In the genomic region with DNA sequence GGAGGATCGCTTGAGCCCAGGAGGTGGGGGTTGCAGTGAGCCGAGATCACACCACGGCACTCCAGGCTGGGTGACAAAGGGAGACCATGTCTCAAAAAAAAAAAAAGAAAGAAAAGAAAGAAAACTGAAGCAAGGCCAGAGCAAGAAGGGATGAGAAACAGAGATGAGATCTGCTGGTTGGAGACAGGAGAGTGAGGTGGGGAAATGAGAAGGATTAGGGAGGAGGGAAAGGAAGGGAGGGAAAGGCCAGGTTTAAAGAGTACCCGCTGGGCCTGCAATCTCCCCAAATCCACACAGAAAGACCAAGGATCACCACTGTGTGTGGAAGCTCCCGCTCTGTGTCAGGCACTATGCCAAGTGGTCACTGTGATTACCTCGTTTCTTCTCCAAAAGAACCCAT, we compare ENCODE assay signal across 23 cellular contexts. TPM values are rescaled to one million over a fixed set of nuclear protein-coding genes. Genes with fewer than 3 reads are reported as not detected.
"Had no signal": no experiment of that assay in that cellular context is flagged by ENCODE, and none has a peak within 500 bp of the region (broad histone marks: within the 10 kb centered on the region; RNA-seq: fewer than 3 reads in every experiment).

No MANE protein-coding gene starts in this region.

- ATAC-seq: foreskin keratinocyte; left ventricle myocardium superior; lower lobe of right lung; natural killer cell treated with Interleukin-12 subunit alpha and Interleukin-12 subunit beta and Interleukin-15 and Interleukin-18, amount 100 ng/mL, for 72 hours; stimulated activated effector memory CD8-positive, alpha-beta T cell treated with anti-CD3 and anti-CD28 coated beads, Interleukin-12 subunit alpha, Interleukin-12 subunit beta, amount 100 ng/mL, for 72 hours had no signal

- H3K27ac ChIP-seq: colonic mucosa, foreskin keratinocyte, lower lobe of right lung, neural progenitor cell, prostate gland, right atrium auricular region, sigmoid colon, stomach, thyroid gland had no signal

- H3K36me3 ChIP-seq: colonic mucosa, lower lobe of right lung, neural progenitor cell, prostate gland, right atrium auricular region, sigmoid colon, thyroid gland had no signal

- H3K9me3 ChIP-seq: colonic mucosa, lower lobe of right lung, prostate gland, right atrium auricular region, sigmoid colon, stomach, thyroid gland had no signal

- FAIRE-seq: endometrium had no signal

- H3K4me1 Mint-ChIP-seq: immature natural killer cell; neural progenitor cell; stimulated activated effector memory CD8-positive, alpha-beta T cell treated with anti-CD3 and anti-CD28 coated beads, Interleukin-12 subunit alpha, Interleukin-12 subunit beta, amount 100 ng/mL, for 72 hours had no signal

- H3K4me1 ChIP-seq: colonic mucosa, foreskin keratinocyte, lower lobe of right lung, neural progenitor cell, prostate gland, right atrium auricular region, sigmoid colon, stomach, thyroid gland had no signal

- H3K27me3 Mint-ChIP-seq: dendritic cell treated with granulocyte-macrophage colony-stimulating factor and Interleukin-4, amounts not matched to agents 40 ng/mL and 50 ng/mL, for 4 days; natural killer cell treated with Interleukin-12 subunit alpha and Interleukin-12 subunit beta and Interleukin-15 and Interleukin-18, amount 100 ng/mL, for 72 hours had no signal

- H3K27ac Mint-ChIP-seq: dendritic cell treated with granulocyte-macrophage colony-stimulating factor and Interleukin-4, amounts not matched to agents 40 ng/mL and 50 ng/mL, for 4 days; natural killer cell treated with Interleukin-12 subunit alpha and Interleukin-12 subunit beta and Interleukin-15 and Interleukin-18, amount 100 ng/mL, for 72 hours; stimulated activated effector memory CD8-positive, alpha-beta T cell treated with anti-CD3 and anti-CD28 coated beads, Interleukin-12 subunit alpha, Interleukin-12 subunit beta, amount 100 ng/mL, for 72 hours had no signal

- H3K9ac ChIP-seq: neural progenitor cell had no signal

- H3K36me3 Mint-ChIP-seq: natural killer cell treated with Interleukin-12 subunit alpha and Interleukin-12 subunit beta and Interleukin-15 and Interleukin-18, amount 100 ng/mL, for 72 hours; neural progenitor cell had no signal

- H3K4me3 Mint-ChIP-seq: dendritic cell treated with granulocyte-macrophage colony-stimulating factor and Interleukin-4, amounts not matched to agents 40 ng/mL and 50 ng/mL, for 4 days; immature natural killer cell; natural killer cell treated with Interleukin-12 subunit alpha and Interleukin-12 subunit beta and Interleukin-15 and Interleukin-18, amount 100 ng/mL, for 72 hours; neural progenitor cell; stimulated activated effector memory CD8-positive, alpha-beta T cell treated with anti-CD3 and anti-CD28 coated beads, Interleukin-12 subunit alpha, Interleukin-12 subunit beta, amount 100 ng/mL, for 72 hours had no signal

- H3K27me3 ChIP-seq: colonic mucosa, foreskin keratinocyte, neural progenitor cell, right atrium auricular region, sigmoid colon, stomach, thyroid gland had no signal

- H3K4me3 ChIP-seq: colonic mucosa, lower lobe of right lung, neural progenitor cell, prostate gland, right atrium auricular region, sigmoid colon, stomach, thyroid gland had no signal

- DNase-seq: central memory CD4-positive, alpha-beta T cell; colonic mucosa; effector memory CD4-positive, alpha-beta T cell; foreskin keratinocyte; hypothalamus; immature natural killer cell; left ventricle myocardium superior; lower lobe of right lung; sigmoid colon; stimulated activated CD4-positive, alpha-beta T cell treated with anti-CD3 and anti-CD28 coated beads, Interleukin-2, amount 100 ng/mL, for 24 hours; stimulated activated CD4-positive, alpha-beta T cell treated with anti-CD3 and anti-CD28 coated beads, Interleukin-4, amount 100 ng/mL, for 24 hours; stimulated activated naive CD4-positive, alpha-beta T cell treated with Interleukin-2 at 50 U/mL for 16 hours; stomach; thyroid gland had no signal

- H3K9me3 Mint-ChIP-seq: dendritic cell treated with granulocyte-macrophage colony-stimulating factor and Interleukin-4, amounts not matched to agents 40 ng/mL and 50 ng/mL, for 4 days; immature natural killer cell; natural killer cell treated with Interleukin-12 subunit alpha and Interleukin-12 subunit beta and Interleukin-15 and Interleukin-18, amount 100 ng/mL, for 72 hours; neural progenitor cell; stimulated activated effector memory CD8-positive, alpha-beta T cell treated with anti-CD3 and anti-CD28 coated beads, Interleukin-12 subunit alpha, Interleukin-12 subunit beta, amount 100 ng/mL, for 72 hours had no signal

RNA-seq across cellular contexts. Expression of a gene that starts 16.3 kb away (rescaled TPM):
- total RNA-seq: natural killer cell treated with Interleukin-12 subunit alpha and Interleukin-12 subunit beta and Interleukin-15 and Interleukin-18, amount 100 ng/mL, for 72 hours; skeletal muscle tissue had no signal

RNA-seq across cellular contexts. Expression of a gene that starts 51.3 kb away (rescaled TPM):
- total RNA-seq: myocyte, skeletal muscle tissue had no signal
